ENCODE assay signal across 13 cellular contexts in genomic region chr1:202551683-202552082, GRCh38.
A peak's percentile ranks its signal among the peaks of the same experiment; 100 is the strongest.
DNase-seq lines count a peak whose midpoint lies in the region; ATAC-seq and TF ChIP-seq lines count a peak whose summit lies in the region.
"Had no signal": no experiment of that assay in that cellular context is flagged by ENCODE, and none has a peak within 500 bp of the region (broad histone marks: within the 10 kb centered on the region; RNA-seq: fewer than 3 reads in every experiment).

No MANE protein-coding gene starts in this region.

- no peaks in the 10 kb centered on the region for H3K27me3 Mint-ChIP-seq in brain

- no peaks in the 10 kb centered on the region for H3K9me3 Mint-ChIP-seq in brain

- peak overlapping the region in 1 of 5 experiments; percentile 68 for H3K4me3 Mint-ChIP-seq in brain

- H3K27ac Mint-ChIP-seq in brain = peak overlapping the region in 4 of 5 experiments; percentile 11 to 89 (median 52)

- H3K4me1 Mint-ChIP-seq in brain = peaks cover 24% of the 10 kb centered on the region

- DNase-seq in Daoy (ENCODE audit: low read depth) (peak; percentile 20), NCI-H1105 (lab: John Stamatoyannopoulos, UW) (peak; percentile 9), renal cortical epithelial cell (ENCODE audit: low read depth) (peak; percentile 23), NCI-H2227 treated with DMSO at 0.1 percent for 48 hours (lab: John Stamatoyannopoulos, UW) (no peak)
- DNase-seq: activated CD4-positive, alpha-beta T cell treated with anti-CD3 and anti-CD28 coated beads for 4 hours; effector CD8-positive, alpha-beta T cell; KG1; NCI-H1694 treated with DMSO at 0.1 percent for 48 hours; psoas muscle; stimulated activated CD4-positive, alpha-beta T cell treated with anti-CD3 and anti-CD28 coated beads, Interleukin-4, amount 100 ng/mL, for 1 hour had no signal

- ATAC-seq in GM18858 (IDR thresholded peaks at IDR 0.05; ENCODE audit: unreplicated experiment) = no peak
- ATAC-seq in HG02588 (IDR thresholded peaks at IDR 0.05; ENCODE audit: unreplicated experiment) = no peak
- ATAC-seq: psoas muscle had no signal

- TF ChIP-seq CTCF in brain (conservative IDR thresholded peaks at IDR 0.05) = no peak

- no peaks in the 10 kb centered on the region for H3K36me3 Mint-ChIP-seq in brain
